In genomic region chr19:1568320-1569019, GRCh38 we compare ENCODE assay signal across 8 cellular contexts. TPM values are rescaled to one million over a fixed set of nuclear protein-coding genes. Genes with fewer than 3 reads are reported as not detected.
A peak's percentile ranks its signal among the peaks of the same experiment; 100 is the strongest.
DNase-seq lines count a peak whose midpoint lies in the region; ATAC-seq and TF ChIP-seq lines count a peak whose summit lies in the region.

MEX3D (minus strand) TSS chr19:1568325; CDS start chr19:1568058, 267 bp downstream.

- no peak for TF ChIP-seq POLR2A in uterus (IDR thresholded peaks at IDR 0.05)

- H3K4me3 Mint-ChIP-seq in T-helper 2 cell treated with Interferon-gamma antibody and Interleukin-4, amounts not matched to agents 5 μg/mL and 100 μg/mL, for 36 hours, result no peak within 1 kb of the TSS

- H3K36me3 Mint-ChIP-seq in T-helper 2 cell treated with Interferon-gamma antibody and Interleukin-4, amounts not matched to agents 5 μg/mL and 100 μg/mL, for 36 hours (ENCODE audit: low read depth), result peaks cover 2% of the 10 kb centered on the region

- intact Hi-C loops in ascending aorta (cut with DNase I), result loop anchor here (1.0 to 5.0 kb wide), 2 partner anchors 39 to 85 kb away; partner anchors contain the start of gene UQCR11
- intact Hi-C loops in uterus (cut with DNase I; ENCODE audit: low total_unique reads), result no loop called here

- peaks cover 8% of the 10 kb centered on the region for H3K4me1 ChIP-seq in ACC112 (ENCODE audit: control insufficient read depth, insufficient read depth, low read length, unreplicated experiment)
- peaks cover 4 to 9% of the 10 kb centered on the region in 2 donors for H3K4me1 ChIP-seq in ascending aorta
- peaks cover 0 to 15% of the 10 kb centered on the region in 2 donors for H3K4me1 ChIP-seq in uterus

- peaks cover 11% of the 10 kb centered on the region for H3K79me2 ChIP-seq in ACC112 (ENCODE audit: control insufficient read depth, insufficient read depth, low read length, unreplicated experiment)

- no peak within 1 kb of the TSS for H2AFZ ChIP-seq in ACC112 (ENCODE audit: low read length, unreplicated experiment)

- TF ChIP-seq CTCF in ascending aorta (IDR thresholded peaks at IDR 0.05), result no peak
- TF ChIP-seq CTCF in uterus (IDR thresholded peaks at IDR 0.05), result no peak

- no peak within 1 kb of the TSS for H3K27ac Mint-ChIP-seq in T-helper 2 cell treated with Interferon-gamma antibody and Interleukin-4, amounts not matched to agents 5 μg/mL and 100 μg/mL, for 36 hours

- ATAC-seq in GM19025 (IDR thresholded peaks at IDR 0.05; ENCODE audit: low read depth, unreplicated experiment), result peak; percentile 68

- H3K4me3 ChIP-seq in ACC112 (ENCODE audit: low read depth, low read length), result peak within 1 kb of the TSS; percentile 89
- peak within 1 kb of the TSS; percentile 57 to 94 for H3K4me3 ChIP-seq in ascending aorta
- H3K4me3 ChIP-seq in uterus, result peak within 1 kb of the TSS; percentile 41 to 84

- H3K27me3 ChIP-seq in ACC112 (ENCODE audit: insufficient read depth, low read length) (no peaks in the 10 kb centered on the region), ascending aorta (no peaks in the 10 kb centered on the region), uterus (no peaks in the 10 kb centered on the region)

- H3K36me3 ChIP-seq in ACC112 (ENCODE audit: insufficient read depth, low read length), result no peaks in the 10 kb centered on the region
- no peaks in the 10 kb centered on the region for H3K36me3 ChIP-seq in ascending aorta
- H3K36me3 ChIP-seq in uterus, result no peaks in the 10 kb centered on the region

- no peak within 1 kb of the TSS for H3K27ac ChIP-seq in ACC112 (ENCODE audit: low read depth, low read length)
- H3K27ac ChIP-seq in ascending aorta, result peak within 1 kb of the TSS; percentile 72 to 84
- H3K27ac ChIP-seq in uterus, result peak within 1 kb of the TSS; percentile 75 to 83

- H3K4me1 Mint-ChIP-seq in T-helper 2 cell treated with Interferon-gamma antibody and Interleukin-4, amounts not matched to agents 5 μg/mL and 100 μg/mL, for 36 hours (ENCODE audit: low read depth), result peaks cover 5% of the 10 kb centered on the region

- H3K9me3 Mint-ChIP-seq in T-helper 2 cell treated with Interferon-gamma antibody and Interleukin-4, amounts not matched to agents 5 μg/mL and 100 μg/mL, for 36 hours, result no peaks in the 10 kb centered on the region

- H3K27me3 Mint-ChIP-seq in T-helper 2 cell treated with Interferon-gamma antibody and Interleukin-4, amounts not matched to agents 5 μg/mL and 100 μg/mL, for 36 hours (ENCODE audit: low read depth), result peaks cover 20% of the 10 kb centered on the region

- DNase-seq in LoVo (ENCODE audit: low spot score) (peak; percentile 81), ascending aorta (ENCODE audit: low spot score in 2 of 2) (peak in 1 of 2 donors; percentile 85), hepatic stellate cell (ENCODE audit: low spot score) (peak; percentile 97), retina (peak; percentile 76), uterus (peak; percentile 67 to 75)
- peak; percentile 68 for DNase-seq in T-helper 2 cell treated with Interferon-gamma antibody and Interleukin-4, amounts not matched to agents 5 μg/mL and 100 μg/mL, for 36 hours (ENCODE audit: low spot score)

- H3K9me3 ChIP-seq in ascending aorta, result no peaks in the 10 kb centered on the region
- H3K9me3 ChIP-seq in uterus, result no peaks in the 10 kb centered on the region

RNA-seq across cellular contexts. Expression of gene MEX3D, which starts in this region (rescaled TPM):
- 83.7 TPM for total RNA-seq in ascending aorta
- 10 to 100 TPM in 3 of 4 donors, 1 to 10 TPM in 1; 4.4 to 34.8 (median 23.2) TPM for total RNA-seq in uterus
